Comparison of ENCODE assay signal across 10 cellular contexts in genomic region chr14:92577321-92577742, GRCh38.
DNase-seq lines count a peak whose midpoint lies in the region; ATAC-seq lines count a peak whose summit lies in the region.
"Had no signal": no experiment of that assay in that cellular context is flagged by ENCODE, and none has a peak within 500 bp of the region (broad histone marks: within the 10 kb centered on the region; RNA-seq: fewer than 3 reads in every experiment).

No MANE protein-coding gene starts in this region.

- H3K27me3 Mint-ChIP-seq in effector memory CD8-positive, alpha-beta T cell, result no peaks in the 10 kb centered on the region

- H3K36me3 Mint-ChIP-seq in effector memory CD8-positive, alpha-beta T cell (ENCODE audit: insufficient read depth), result peaks cover 19% of the 10 kb centered on the region

- H3K4me3 Mint-ChIP-seq in effector memory CD8-positive, alpha-beta T cell, result peak overlapping the region; percentile 89 to 94

- DNase-seq in effector memory CD8-positive, alpha-beta T cell, result peak; percentile 32 to 33 (median 33)
- DNase-seq in NCI-H2171 (lab: John Stamatoyannopoulos, UW) (no peak), DMS114 treated with DMSO at 0.1 percent for 48 hours (lab: John Stamatoyannopoulos, UW; ENCODE audit: unreplicated experiment) (no peak), NCI-H69 (lab: John Stamatoyannopoulos, UW) (no peak), T-helper 9 cell (no peak)
- DNase-seq: heart right ventricle, NCI-H446 treated with DMSO at 0.1 percent for 48 hours had no signal

- peak; percentile 81 for ATAC-seq in GM18517 (IDR thresholded peaks at IDR 0.05; ENCODE audit: unreplicated experiment)
- ATAC-seq in GM21528 (IDR thresholded peaks at IDR 0.05; ENCODE audit: low FRiP score, unreplicated experiment), result peak; percentile 75
- ATAC-seq in HG03469 (IDR thresholded peaks at IDR 0.05; ENCODE audit: unreplicated experiment), result peak; percentile 68
- ATAC-seq in effector memory CD8-positive, alpha-beta T cell (replicated peaks), result peak; percentile 88
- ATAC-seq: heart right ventricle had no signal

- peak overlapping the region; percentile 91 to 96 for H3K27ac Mint-ChIP-seq in effector memory CD8-positive, alpha-beta T cell

- H3K9me3 Mint-ChIP-seq in effector memory CD8-positive, alpha-beta T cell, result no peaks in the 10 kb centered on the region

- H3K4me1 Mint-ChIP-seq in effector memory CD8-positive, alpha-beta T cell (ENCODE audit: low read depth in 2 of 2), result peaks cover 62 to 68% of the 10 kb centered on the region in 2 donors

Comparison
In these comparisons a context has a peak if more than half of its experiments do, and no peak if none do; other contexts are left out.
1. DNase-seq: peak in effector memory CD8-positive, alpha-beta T cell (3 of 3); none in NCI-H2171 (single experiment), DMS114 treated with DMSO at 0.1 percent for 48 hours (single experiment), NCI-H69 (single experiment) and T-helper 9 cell (single experiment).
2. Peak in every context shown above with its lines, with median percentiles within 50 percentile points of each other: ATAC-seq.